Comparison of ENCODE assay signal across 12 cellular contexts in genomic region chr17:35214631-35215273, GRCh38. TPM values are rescaled to one million over a fixed set of nuclear protein-coding genes. Genes with fewer than 3 reads are reported as not detected.
DNase-seq lines count a peak whose midpoint lies in the region; ATAC-seq, FAIRE-seq and TF ChIP-seq lines count a peak whose summit lies in the region.
"Had no signal": no experiment of that assay in that cellular context is flagged by ENCODE, and none has a peak within 500 bp of the region (broad histone marks: within the 10 kb centered on the region; RNA-seq: fewer than 3 reads in every experiment).

No MANE protein-coding gene starts in this region.

- peak overlapping the region in 1 of 2 experiments; percentile 45; a peak in 2 of 4 replicates for H3K4me3 ChIP-seq in DND-41 (ENCODE audit: low read depth in 1 of 2, low read length in 2 of 2)
- H3K4me3 ChIP-seq in small intestine (ENCODE audit: low read depth in 1 of 2, low read length in 2 of 2), result no peak overlapping the region
- H3K4me3 ChIP-seq: K562 had no signal

- H4K20me1 ChIP-seq in DND-41 (ENCODE audit: insufficient read depth, low read length), result no peaks in the 10 kb centered on the region

- H3K4me1 Mint-ChIP-seq in activated naive CD4-positive, alpha-beta T cell treated with anti-CD3 and anti-CD28 coated beads for 36 hours (ENCODE audit: low read depth), result peaks cover 84% of the 10 kb centered on the region

- H3K27me3 Mint-ChIP-seq in activated naive CD4-positive, alpha-beta T cell treated with anti-CD3 and anti-CD28 coated beads for 36 hours (ENCODE audit: low read depth), result no peaks in the 10 kb centered on the region

- H3K27ac ChIP-seq in DND-41 (ENCODE audit: low read length), result peak overlapping the region; percentile 87
- H3K27ac ChIP-seq in small intestine (ENCODE audit: low read depth in 1 of 2, low read length in 1 of 2), result peak overlapping the region; percentile 58 to 90
- H3K27ac ChIP-seq: neutrophil had no signal

- peak; percentile 56 for TF ChIP-seq CTCF in DND-41 (IDR thresholded peaks at IDR 0.05; ENCODE audit: borderline replicate concordance, extremely low read depth, low read length, poor library complexity, severe bottlenecking)

- H3K4me1 ChIP-seq in DND-41 (ENCODE audit: insufficient read depth, low read length), result peaks cover 67% of the 10 kb centered on the region
- H3K4me1 ChIP-seq in small intestine (ENCODE audit: control insufficient read depth in 2 of 2, insufficient read depth in 1 of 2, low read depth in 1 of 2, low read length in 1 of 2), result peaks cover 0 to 3% of the 10 kb centered on the region in 2 donors

- peak overlapping the region; percentile 56 for H3K9ac ChIP-seq in DND-41 (ENCODE audit: low read depth, low read length)

- CTCF ChIA-PET in activated naive CD4-positive, alpha-beta T cell treated with anti-CD3 and anti-CD28 coated beads for 36 hours (lab: Charles Lee), result interaction anchor here (0.6 to 1.5 kb wide), 5 partner anchors 21 to 115 kb away, joined by 3 to 11 read pairs (median 3); no protein-coding TSS in a partner anchor

- FAIRE-seq in small intestine (lab: Jason Lieb, UNC), result no peak
- FAIRE-seq: K562 had no signal

- no peaks in the 10 kb centered on the region for H3K79me2 ChIP-seq in DND-41 (ENCODE audit: insufficient read depth, low read length)

- DNase-seq in DND-41 (peak; percentile 69), T follicular helper cell (ENCODE audit: low read depth) (peak; percentile 15), small intestine (peak; percentile 11), OCI-M1 (lab: John Stamatoyannopoulos, UW) (no peak), SHP77 (lab: John Stamatoyannopoulos, UW) (no peak)
- peak; percentile 48 for DNase-seq in activated naive CD4-positive, alpha-beta T cell treated with anti-CD3 and anti-CD28 coated beads for 36 hours
- DNase-seq: NCI-H226 had no signal

- H3K9me3 Mint-ChIP-seq in activated naive CD4-positive, alpha-beta T cell treated with anti-CD3 and anti-CD28 coated beads for 36 hours, result no peaks in the 10 kb centered on the region

- H3K27ac Mint-ChIP-seq in activated naive CD4-positive, alpha-beta T cell treated with anti-CD3 and anti-CD28 coated beads for 36 hours, result peak overlapping the region; percentile 88

- peak overlapping the region; percentile 45 for H3K4me3 Mint-ChIP-seq in activated naive CD4-positive, alpha-beta T cell treated with anti-CD3 and anti-CD28 coated beads for 36 hours

- intact Hi-C loops in activated naive CD4-positive, alpha-beta T cell treated with anti-CD3 and anti-CD28 coated beads for 36 hours (cut with micrococcal nuclease), result loop anchor here (1.0 to 10.0 kb wide), 6 partner anchors 28 to 323 kb away; partner anchors contain the start of genes SLFN11 and SLFN12L

- WGBS in small intestine, 3 donors, result 42 to 50% (median 49%) methylated on average over 5 of the region's 5 CpGs

- H3K9me3 ChIP-seq in DND-41 (ENCODE audit: insufficient read depth, low read length, severe bottlenecking) (no peaks in the 10 kb centered on the region), small intestine (ENCODE audit: control insufficient read depth, low read depth) (no peaks in the 10 kb centered on the region)
- H3K9me3 ChIP-seq: neutrophil had no signal

- H2AFZ ChIP-seq in DND-41 (ENCODE audit: low read depth, low read length), result peak overlapping the region; percentile 17; the same call in 1 of the 2 replicates

- H3K27me3 ChIP-seq in DND-41 (ENCODE audit: insufficient read depth, low read length, poor library complexity) (peaks cover 16% of the 10 kb centered on the region), small intestine (ENCODE audit: control insufficient read depth in 2 of 2, insufficient read depth in 2 of 2, low read length in 2 of 2) (no peaks in the 10 kb centered on the region)

- H3K36me3 Mint-ChIP-seq in activated naive CD4-positive, alpha-beta T cell treated with anti-CD3 and anti-CD28 coated beads for 36 hours (ENCODE audit: low read depth), result no peaks in the 10 kb centered on the region
- H3K36me3 Mint-ChIP-seq: CD14-positive monocyte had no signal

- ATAC-seq in DND-41 (ENCODE audit: insufficient read depth, low read depth), result peak; percentile 56
- no peak for ATAC-seq in GM21381 (IDR thresholded peaks at IDR 0.05; ENCODE audit: unreplicated experiment)
- no peak for ATAC-seq in GM21423 (IDR thresholded peaks at IDR 0.05; ENCODE audit: unreplicated experiment)
- ATAC-seq: K562 had no signal

- no peaks in the 10 kb centered on the region for H3K36me3 ChIP-seq in DND-41 (ENCODE audit: insufficient read depth, low read length)
- H3K36me3 ChIP-seq in small intestine (ENCODE audit: control insufficient read depth in 2 of 2, insufficient read depth in 2 of 2, low read length in 2 of 2), result no peaks in the 10 kb centered on the region
- H3K36me3 ChIP-seq: neutrophil had no signal

- H3K4me2 ChIP-seq in DND-41 (ENCODE audit: insufficient read depth, low read length), result peak overlapping the region; percentile 66

RNA-seq across cellular contexts. Expression of gene SLC35G3, which starts 20.6 kb away (rescaled TPM):
- total RNA-seq in activated naive CD4-positive, alpha-beta T cell treated with anti-CD3 and anti-CD28 coated beads for 36 hours, result not detected
- polyA plus RNA-seq in small intestine, result under 1 TPM in 1 of 3 donors, not detected in 2; 0.22 TPM
- total RNA-seq: K562 had no signal
- polyA plus RNA-seq: CD14-positive monocyte, K562 had no signal

RNA-seq across cellular contexts. Expression of gene SLFN5, which starts 28.1 kb away (rescaled TPM):
- 10 to 100 TPM; 34.1 to 35.0 TPM for total RNA-seq in activated naive CD4-positive, alpha-beta T cell treated with anti-CD3 and anti-CD28 coated beads for 36 hours
- 1 to 10 TPM; 2.4 to 5.8 (median 2.5) TPM for polyA plus RNA-seq in small intestine

Comparison
In these comparisons a context has a peak if more than half of its experiments do, and no peak if none do; other contexts are left out.
1. DNase-seq: peak in DND-41 (single experiment), T follicular helper cell (single experiment), activated naive CD4-positive, alpha-beta T cell treated with anti-CD3 and anti-CD28 coated beads for 36 hours (single experiment) and small intestine (single experiment); none in OCI-M1 (single experiment) and SHP77 (0 of 2).